In genomic region chr18:62942578-62942977, GRCh38 we compare ENCODE assay signal across 20 cellular contexts.
"Had no signal": no experiment of that assay in that cellular context is flagged by ENCODE, and none has a peak within 500 bp of the region (broad histone marks: within the 10 kb centered on the region; RNA-seq: fewer than 3 reads in every experiment).

No MANE protein-coding gene starts in this region.

- H3K27ac ChIP-seq: gastroesophageal sphincter, heart right ventricle, lower lobe of right lung, psoas muscle, right lobe of liver, stomach had no signal

- FAIRE-seq: urothelium cell line had no signal

- H3K4me3 ChIP-seq: gastroesophageal sphincter, heart right ventricle, lower lobe of right lung, psoas muscle, right lobe of liver, spleen, stomach had no signal

- H3K4me1 ChIP-seq: right lobe of liver had no signal

- H3K9me3 ChIP-seq: gastroesophageal sphincter, heart right ventricle, lower lobe of right lung, psoas muscle, right lobe of liver, spleen, stomach had no signal

- H3K27me3 ChIP-seq: gastroesophageal sphincter, heart right ventricle, right lobe of liver, spleen, stomach had no signal

- DNase-seq: activated CD4-positive, alpha-beta T cell treated with anti-CD3 and anti-CD28 coated beads for 48 hours; activated CD8-positive, alpha-beta memory T cell treated with anti-CD3 and anti-CD28 coated beads, Interleukin-2, amount 50 U/mL, for 48 hours; activated CD8-positive, alpha-beta T cell treated with anti-CD3 and anti-CD28 coated beads, Interleukin-2, amount 10 ng/mL, durations not matched to agents 7 days and 5 days; activated gamma-delta T cell; activated T-cell treated with anti-CD3 and anti-CD28 coated beads, Interleukin-2, amount 50 U/mL, for 72 hours; amniotic stem cell; cerebellar nuclear complex; effector memory CD4-positive, alpha-beta T cell; heart right ventricle; left colon; lower lobe of right lung; midbrain; psoas muscle; right lobe of liver; spleen; stomach; T-helper 2 cell had no signal

- ATAC-seq: activated CD8-positive, alpha-beta T cell treated with anti-CD3 and anti-CD28 coated beads, Interleukin-2, amount 10 ng/mL, durations not matched to agents 7 days and 5 days; activated T-cell treated with anti-CD3 and anti-CD28 coated beads, Interleukin-2, amount 50 U/mL, for 72 hours; gastroesophageal sphincter; heart right ventricle; left colon; lower lobe of right lung; psoas muscle; WTC11 had no signal
